1 cellular context compared by ENCODE assay signal in genomic region chr6:13678255-13678983, GRCh38.
TF ChIP-seq lines count a peak whose summit lies in the region.

No MANE protein-coding gene starts in this region.

TF ChIP-seq in K562, 482 proteins besides CTCF, POLR2A, EP300 and RAD21 (continued from another document and continues in another):
- TF ChIP-seq THAP12 (CRISPR knock-in tag; IDR thresholded peaks at IDR 0.05) (no peak), SMARCB1 (IDR thresholded peaks at IDR 0.05; ENCODE audit: insufficient read length, low read depth) (peak; percentile 100), ZNF3 (CRISPR knock-in tag; IDR thresholded peaks at IDR 0.05) (no peak), ELF4 (CRISPR knock-in tag; IDR thresholded peaks at IDR 0.05) (peak; percentile 85; the same call in 1 of the 2 replicates), ZEB2 (IDR thresholded peaks at IDR 0.05) (peak; percentile 95), FOXM1 (IDR thresholded peaks at IDR 0.05; ENCODE audit: low read depth) (peak; percentile 99), FOXM1 (CRISPR knock-in tag; IDR thresholded peaks at IDR 0.05; ENCODE audit: low read depth) (no peak), MNT (conservative IDR thresholded peaks at IDR 0.05) (peak; percentile 52 to 73), SMARCA5 (IDR thresholded peaks at IDR 0.05) (0 out of 2 replicates have a peak, but pooled peaks have one; percentile 25), RBM25 (IDR thresholded peaks at IDR 0.05; ENCODE audit: low read depth, low read length, severe bottlenecking) (peak; percentile 27), ZBTB26 (CRISPR knock-in tag; IDR thresholded peaks at IDR 0.05) (0 out of 2 replicates have a peak, but pooled peaks have one; percentile 57), ZNF347 (CRISPR knock-in tag; IDR thresholded peaks at IDR 0.05; ENCODE audit: low read depth) (no peak), FOXK2 (conservative IDR thresholded peaks at IDR 0.05 in 1 of 2, IDR thresholded peaks at IDR 0.05 in 1 of 2; ENCODE audit: low read depth in 2 of 2) (peak; percentile 70 to 80), TAF7 (tag; IDR thresholded peaks at IDR 0.05) (peak; percentile 22; the same call in 1 of the 2 replicates), TAF15 (IDR thresholded peaks at IDR 0.05; ENCODE audit: low read depth, low read length) (no peak), TBL1XR1 (IDR thresholded peaks at IDR 0.05; ENCODE audit: low read length in 2 of 2) (peak; percentile 76 to 79; a peak in 3 of 4 replicates), ZBTB7A (IDR thresholded peaks at IDR 0.05; ENCODE audit: borderline replicate concordance, control insufficient read depth, low read depth, low read length) (no peak), CGGBP1 (CRISPR knock-in tag; IDR thresholded peaks at IDR 0.05) (no peak), ZNF24 (IDR thresholded peaks at IDR 0.05) (peak; percentile 63), RUNX1 (IDR thresholded peaks at IDR 0.05; ENCODE audit: low read depth) (no peak), DPF2 (IDR thresholded peaks at IDR 0.05) (peak; percentile 99), SP1 (CRISPR knock-in tag; IDR thresholded peaks at IDR 0.05) (no peak; the same call in none of the 2 replicates), NCOR1 (IDR thresholded peaks at IDR 0.05) (peak; percentile 93), NCOA1 (IDR thresholded peaks at IDR 0.05; ENCODE audit: low read depth) (peak; percentile 84), ZBTB12 (CRISPR knock-in tag; IDR thresholded peaks at IDR 0.05) (no peak), RBM15 (IDR thresholded peaks at IDR 0.05; ENCODE audit: insufficient read depth, low read length) (no peak), ZNF644 (tag; IDR thresholded peaks at IDR 0.05; ENCODE audit: low read depth) (peak; percentile 82; the same call in 1 of the 2 replicates), E4F1 (CRISPR knock-in tag; IDR thresholded peaks at IDR 0.05; ENCODE audit: borderline replicate concordance) (no peak), E2F1 (CRISPR knock-in tag; IDR thresholded peaks at IDR 0.05) (no peak), OTX1 (CRISPR knock-in tag; IDR thresholded peaks at IDR 0.05) (peak; percentile 85), CCNT2 (IDR thresholded peaks at IDR 0.05; ENCODE audit: borderline replicate concordance, extremely low read depth, insufficient read length, low read depth, low read length) (peak; percentile 93), FOS (IDR thresholded peaks at IDR 0.05; ENCODE audit: extremely low read depth, insufficient read length) (no peak), HDAC3 (IDR thresholded peaks at IDR 0.05; ENCODE audit: borderline replicate concordance, partially characterized antibody) (peak; percentile 68), YY1 (IDR thresholded peaks at IDR 0.05; ENCODE audit: borderline replicate concordance in 1 of 3, control insufficient read depth in 1 of 3, extremely low read depth in 1 of 3, insufficient read depth in 3 of 3, insufficient read length in 1 of 3, insufficient replicate concordance in 2 of 3, low read depth in 1 of 3, low read length in 2 of 3) (no peak), HNRNPLL (IDR thresholded peaks at IDR 0.05; ENCODE audit: low read depth, low read length, poor library complexity, severe bottlenecking) (no peak), CREB1 (IDR thresholded peaks at IDR 0.05) (peak; percentile 46; the same call in 1 of the 2 replicates), CREB1 (CRISPR knock-in tag; IDR thresholded peaks at IDR 0.05) (no peak), ZKSCAN1 (IDR thresholded peaks at IDR 0.05; ENCODE audit: low read depth, low read length) (no peak), ZNF592 (IDR thresholded peaks at IDR 0.05) (no peak), BRF2 (IDR thresholded peaks at IDR 0.05; ENCODE audit: borderline replicate concordance, insufficient read depth, insufficient read length) (no peak), NKRF (IDR thresholded peaks at IDR 0.05; ENCODE audit: borderline replicate concordance) (peak; percentile 53; the same call in 1 of the 2 replicates), NR1H2 (CRISPR knock-in tag; IDR thresholded peaks at IDR 0.05) (no peak), ATF1 (CRISPR knock-in tag; IDR thresholded peaks at IDR 0.05) (no peak), ATF1 (tag; IDR thresholded peaks at IDR 0.05) (peak; percentile 77)
